Comparison of ENCODE assay signal across 3 cellular contexts in genomic region chr9:74073897-74074296, GRCh38.
"Had no signal": no experiment of that assay in that cellular context is flagged by ENCODE, and none has a peak within 500 bp of the region (broad histone marks: within the 10 kb centered on the region; RNA-seq: fewer than 3 reads in every experiment).

No MANE protein-coding gene starts in this region.

- ATAC-seq: GM12878 had no signal

- H3K4me3 ChIP-seq: GM12878 had no signal

- DNase-seq: GDM1, GF-D8 had no signal
